ENCODE assay signal across 1 cellular context in the genomic region with DNA sequence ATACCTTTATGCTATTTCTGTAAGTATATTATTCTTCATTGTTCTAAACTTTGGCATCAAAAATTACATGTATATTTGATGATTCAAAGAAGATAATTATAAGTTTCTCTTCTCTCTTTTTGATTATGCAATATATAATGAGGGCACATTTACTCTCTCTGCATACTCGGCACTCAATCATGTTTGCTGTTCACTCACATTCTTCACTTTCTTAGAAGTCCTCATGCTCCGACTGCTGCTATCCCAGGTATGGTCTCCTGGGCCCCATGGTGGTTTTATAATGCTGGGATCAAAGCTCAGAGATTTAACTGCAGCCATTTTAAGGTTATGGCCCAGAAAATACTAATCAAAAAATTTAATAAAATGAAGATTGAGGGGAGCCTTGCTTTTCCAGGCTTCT.
TF ChIP-seq lines count a peak whose summit lies in the region.

No MANE protein-coding gene starts in this region.

TF ChIP-seq in IMR-90, 13 proteins besides CTCF, POLR2A, EP300 and RAD21:
- TF ChIP-seq FOS (IDR thresholded peaks at IDR 0.05; ENCODE audit: low read depth, low read length) = no peak
- TF ChIP-seq, protein P1, sequence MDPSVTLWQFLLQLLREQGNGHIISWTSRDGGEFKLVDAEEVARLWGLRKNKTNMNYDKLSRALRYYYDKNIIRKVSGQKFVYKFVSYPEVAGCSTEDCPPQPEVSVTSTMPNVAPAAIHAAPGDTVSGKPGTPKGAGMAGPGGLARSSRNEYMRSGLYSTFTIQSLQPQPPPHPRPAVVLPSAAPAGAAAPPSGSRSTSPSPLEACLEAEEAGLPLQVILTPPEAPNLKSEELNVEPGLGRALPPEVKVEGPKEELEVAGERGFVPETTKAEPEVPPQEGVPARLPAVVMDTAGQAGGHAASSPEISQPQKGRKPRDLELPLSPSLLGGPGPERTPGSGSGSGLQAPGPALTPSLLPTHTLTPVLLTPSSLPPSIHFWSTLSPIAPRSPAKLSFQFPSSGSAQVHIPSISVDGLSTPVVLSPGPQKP (IDR thresholded peaks at IDR 0.05; ENCODE audit: borderline replicate concordance, low read depth, low read length) = no peak
- TF ChIP-seq RCOR1 (IDR thresholded peaks at IDR 0.05; ENCODE audit: insufficient replicate concordance, low read length) = no peak
- TF ChIP-seq, protein P2, sequence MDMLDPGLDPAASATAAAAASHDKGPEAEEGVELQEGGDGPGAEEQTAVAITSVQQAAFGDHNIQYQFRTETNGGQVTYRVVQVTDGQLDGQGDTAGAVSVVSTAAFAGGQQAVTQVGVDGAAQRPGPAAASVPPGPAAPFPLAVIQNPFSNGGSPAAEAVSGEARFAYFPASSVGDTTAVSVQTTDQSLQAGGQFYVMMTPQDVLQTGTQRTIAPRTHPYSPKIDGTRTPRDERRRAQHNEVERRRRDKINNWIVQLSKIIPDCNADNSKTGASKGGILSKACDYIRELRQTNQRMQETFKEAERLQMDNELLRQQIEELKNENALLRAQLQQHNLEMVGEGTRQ (IDR thresholded peaks at IDR 0.05; ENCODE audit: low read depth, low read length) = no peak
- TF ChIP-seq SMC3 (IDR thresholded peaks at IDR 0.05; ENCODE audit: low read depth, low read length) = no peak
- no peak for TF ChIP-seq MXI1 (IDR thresholded peaks at IDR 0.05; ENCODE audit: borderline replicate concordance, low read depth, low read length)
- peak; percentile 48 for TF ChIP-seq CEBPB (IDR thresholded peaks at IDR 0.05; ENCODE audit: low read depth, low read length)
- no peak for TF ChIP-seq NFE2L2 (IDR thresholded peaks at IDR 0.05; ENCODE audit: low read depth, low read length)
